In the genomic region with DNA sequence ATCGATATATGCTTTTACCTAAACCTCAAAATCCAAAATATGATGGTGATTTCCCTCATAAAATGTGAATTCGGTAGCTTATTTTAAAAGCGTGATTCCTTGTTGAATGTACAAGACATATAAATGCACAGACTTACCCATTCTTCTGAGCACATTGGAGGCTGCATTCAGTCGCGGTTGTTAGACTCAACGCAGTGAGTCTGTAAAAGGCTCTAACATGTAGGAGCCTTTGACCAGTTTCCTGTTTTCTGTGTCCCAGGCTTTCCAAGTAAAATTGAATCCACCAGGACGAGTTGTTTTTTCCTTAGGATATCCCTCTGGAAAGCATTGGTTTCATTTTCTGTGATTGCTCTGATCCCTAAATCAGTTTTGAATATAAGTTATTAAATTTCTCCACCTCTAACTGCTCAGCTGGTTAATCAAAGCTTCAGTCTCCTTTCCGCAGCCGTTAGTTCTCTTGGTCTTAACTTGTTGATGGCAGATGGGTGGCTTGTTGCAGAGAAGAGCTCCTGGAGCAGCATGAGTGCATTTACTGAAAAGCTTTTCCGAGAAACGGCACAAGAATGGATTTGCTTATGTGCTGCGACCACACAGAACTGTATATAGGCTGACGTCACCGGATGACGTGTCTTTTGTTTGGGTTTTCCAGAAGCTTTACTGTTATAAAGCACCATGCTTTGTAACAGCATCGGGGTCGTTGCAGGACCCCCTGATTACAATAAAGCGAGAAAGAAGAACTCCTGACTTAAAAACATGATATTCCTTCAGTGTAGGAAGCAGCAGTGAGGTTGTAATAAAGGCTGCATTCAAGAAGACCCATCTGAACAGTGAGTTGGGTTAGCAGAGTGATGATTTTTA, we compare ENCODE assay signal across 8 cellular contexts. TPM values are rescaled to one million over a fixed set of nuclear protein-coding genes. Genes with fewer than 3 reads are reported as not detected.
DNase-seq lines count a peak whose midpoint lies in the region; ATAC-seq and TF ChIP-seq lines count a peak whose summit lies in the region.

A gene with protein sequence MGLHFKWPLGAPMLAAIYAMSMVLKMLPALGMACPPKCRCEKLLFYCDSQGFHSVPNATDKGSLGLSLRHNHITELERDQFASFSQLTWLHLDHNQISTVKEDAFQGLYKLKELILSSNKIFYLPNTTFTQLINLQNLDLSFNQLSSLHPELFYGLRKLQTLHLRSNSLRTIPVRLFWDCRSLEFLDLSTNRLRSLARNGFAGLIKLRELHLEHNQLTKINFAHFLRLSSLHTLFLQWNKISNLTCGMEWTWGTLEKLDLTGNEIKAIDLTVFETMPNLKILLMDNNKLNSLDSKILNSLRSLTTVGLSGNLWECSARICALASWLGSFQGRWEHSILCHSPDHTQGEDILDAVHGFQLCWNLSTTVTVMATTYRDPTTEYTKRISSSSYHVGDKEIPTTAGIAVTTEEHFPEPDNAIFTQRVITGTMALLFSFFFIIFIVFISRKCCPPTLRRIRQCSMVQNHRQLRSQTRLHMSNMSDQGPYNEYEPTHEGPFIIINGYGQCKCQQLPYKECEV (minus strand): TSS at position 565 of the 858 bp plus-strand sequence. CDS start 424 bp downstream, at position 141.

- TF ChIP-seq CTCF in HFF-Myc (IDR thresholded peaks at IDR 0.05; ENCODE audit: low read depth, low read length, missing control alignments) (no peak), astrocyte of the cerebellum (IDR thresholded peaks at IDR 0.05; ENCODE audit: low read depth, low read length, missing control alignments) (no peak), stomach (IDR thresholded peaks at IDR 0.05) (no peak), uterus (IDR thresholded peaks at IDR 0.05) (no peak)

- H3K27me3 ChIP-seq in stomach: no peaks in the 10 kb centered on the region
- H3K27me3 ChIP-seq in uterus: no peaks in the 10 kb centered on the region

- H3K4me3 ChIP-seq in HFF-Myc (replicated peaks; ENCODE audit: low read depth, low read length) (peak within 1 kb of the TSS; percentile 49), astrocyte of the cerebellum (ENCODE audit: low read depth, low read length) (peak within 1 kb of the TSS; percentile 37), stomach (peak within 1 kb of the TSS; percentile 3 to 25 (median 16)), uterus (no peak within 1 kb of the TSS)

- H3K9me3 ChIP-seq in stomach: no peaks in the 10 kb centered on the region
- H3K9me3 ChIP-seq in uterus: no peaks in the 10 kb centered on the region

- no peak for TF ChIP-seq EP300 in stomach (IDR thresholded peaks at IDR 0.05)

- in situ Hi-C loops in astrocyte of the cerebellum (cut with HindIII; ENCODE audit: low sequenced_read_pairs): no loop called here

- DNase-seq in HFF-Myc (ENCODE audit: extremely low read depth, low read depth) (peak; percentile 77), astrocyte of the cerebellum (ENCODE audit: low read depth) (peak; percentile 84), inferior parietal cortex (ENCODE audit: extremely low spot score) (peak; percentile 92), stomach (no peak), uterus (no peak), NCI-H345 treated with DMSO at 0.1 percent for 48 hours (lab: John Stamatoyannopoulos, UW; ENCODE audit: unreplicated experiment) (no peak), RPMI8226 (no peak)

- TF ChIP-seq POLR2A in stomach (IDR thresholded peaks at IDR 0.05): no peak
- no peak for TF ChIP-seq POLR2A in uterus (IDR thresholded peaks at IDR 0.05)

- ATAC-seq in GM18511 (IDR thresholded peaks at IDR 0.05; ENCODE audit: unreplicated experiment): no peak

- H3K36me3 ChIP-seq in stomach (no peaks in the 10 kb centered on the region), uterus (no peaks in the 10 kb centered on the region)

- H3K4me1 ChIP-seq in stomach (peaks cover 28 to 65% (median 48%) of the 10 kb centered on the region in 4 donors), uterus (no peaks in the 10 kb centered on the region)

- intact Hi-C loops in stomach (cut with DNase I; ENCODE audit: low total_unique reads): no loop called here
- intact Hi-C loops in uterus (cut with DNase I; ENCODE audit: low total_unique reads): no loop called here

- WGBS in stomach, 5 donors: 58 to 72% (median 65%) methylated on average over 18 of the region's 18 CpGs

- H3K27ac ChIP-seq in stomach (peak within 1 kb of the TSS in 1 of 5 donors; percentile 17), uterus (no peak within 1 kb of the TSS)

RNA-seq across cellular contexts. Expression of the gene that starts here (rescaled TPM):
- 1 to 10 TPM in 1 of 5 donors, not detected in 4; 1.5 TPM for total RNA-seq in stomach
- polyA plus RNA-seq in stomach: under 1 TPM in 1 of 3 donors, not detected in 2; 0.15 TPM
- total RNA-seq in uterus: 1 to 10 TPM in 1 of 4 donors, under 1 TPM in 2, not detected in 1; under 0.01 to 1.4 (median 0.55) TPM

Comparison
In these comparisons a context has a peak if more than half of its experiments do, and no peak if none do; other contexts are left out.
1. DNase-seq: peak in HFF-Myc (single experiment), astrocyte of the cerebellum (single experiment) and inferior parietal cortex (single experiment); none in stomach (single experiment), uterus (0 of 2), NCI-H345 treated with DMSO at 0.1 percent for 48 hours (single experiment) and RPMI8226 (single experiment).
2. H3K4me3 ChIP-seq: peak in HFF-Myc (single experiment), astrocyte of the cerebellum (single experiment) and stomach (4 of 4); none in uterus (0 of 2).